Comparison of ENCODE assay signal across 20 cellular contexts in genomic region chr19:46761418-46761831, GRCh38. TPM values are rescaled to one million over a fixed set of nuclear protein-coding genes. Genes with fewer than 3 reads are reported as not detected.
DNase-seq lines count a peak whose midpoint lies in the region; ATAC-seq and TF ChIP-seq lines count a peak whose summit lies in the region.
"Had no signal": no experiment of that assay in that cellular context is flagged by ENCODE, and none has a peak within 500 bp of the region (broad histone marks: within the 10 kb centered on the region; RNA-seq: fewer than 3 reads in every experiment).

No MANE protein-coding gene starts in this region.

- H3K27me3 Mint-ChIP-seq in mesothelial cell of epicardium (ENCODE audit: low read depth): no peaks in the 10 kb centered on the region
- H3K27me3 Mint-ChIP-seq: activated CD4-positive, alpha-beta T cell treated with anti-CD3 and anti-CD28 coated beads for 36 hours; naive thymus-derived CD4-positive, alpha-beta T cell had no signal

- peaks cover 4% of the 10 kb centered on the region for H3K4me1 Mint-ChIP-seq in mesothelial cell of epicardium
- H3K4me1 Mint-ChIP-seq: activated CD4-positive, alpha-beta T cell treated with anti-CD3 and anti-CD28 coated beads for 36 hours had no signal

- peaks cover 4% of the 10 kb centered on the region for H3K36me3 ChIP-seq in adipocyte (ENCODE audit: control insufficient read depth, insufficient read depth, low read length, severe bottlenecking)
- peaks cover 14% of the 10 kb centered on the region for H3K36me3 ChIP-seq in WERI-Rb-1

- H3K27ac ChIP-seq in WERI-Rb-1: no peak overlapping the region

- DNase-seq in Daoy (ENCODE audit: low read depth): peak; percentile 35
- DNase-seq in adipocyte (ENCODE audit: low read depth): peak; percentile 54
- peak; percentile 84 for DNase-seq in fibroblast of the conjunctiva (ENCODE audit: low read depth)
- DNase-seq in skeletal muscle cell (ENCODE audit: low read depth): peak; percentile 54
- DNase-seq in mesothelial cell of epicardium (ENCODE audit: low spot score in 2 of 2, unreplicated experiment in 2 of 2): no peak
- DNase-seq in HuH-7 (ENCODE audit: low spot score): no peak
- DNase-seq in WERI-Rb-1: no peak
- DNase-seq: activated CD4-positive, alpha-beta T cell treated with anti-CD3 and anti-CD28 coated beads for 36 hours; activated naive CD4-positive, alpha-beta T cell treated with anti-CD3 and anti-CD28 coated beads for 36 hours; BE2C; effector CD4-positive, alpha-beta T cell; EL; naive thymus-derived CD4-positive, alpha-beta T cell; NCI-H1105; SHP77 treated with DMSO at 0.1 percent for 48 hours; stimulated activated CD4-positive, alpha-beta T cell treated with anti-CD3 and anti-CD28 coated beads, Interleukin-4, amount 100 ng/mL, for 1 hour; trophoblast cell had no signal

- H3K27me3 ChIP-seq in adipocyte (replicated peaks; ENCODE audit: control insufficient read depth, insufficient read depth, low read length): no peaks in the 10 kb centered on the region
- H3K27me3 ChIP-seq in WERI-Rb-1 (ENCODE audit: insufficient read depth, low read depth, severe bottlenecking): no peaks in the 10 kb centered on the region
- H3K27me3 ChIP-seq: BE2C had no signal

- peak overlapping the region; percentile 64 for H3K9ac ChIP-seq in adipocyte (ENCODE audit: low read length)

- H3K4me1 ChIP-seq in adipocyte (ENCODE audit: control insufficient read depth, insufficient read depth, low read length): peaks cover 27% of the 10 kb centered on the region
- H3K4me1 ChIP-seq: BE2C, HAP-1 had no signal

- H3K9me3 ChIP-seq in adipocyte (ENCODE audit: control insufficient read depth, low read length): no peaks in the 10 kb centered on the region
- H3K9me3 ChIP-seq in WERI-Rb-1 (ENCODE audit: severe bottlenecking): no peaks in the 10 kb centered on the region
- H3K9me3 ChIP-seq: BE2C, HAP-1 had no signal

- H3K36me3 Mint-ChIP-seq in mesothelial cell of epicardium: peaks cover 4% of the 10 kb centered on the region

- H3K9me3 Mint-ChIP-seq in mesothelial cell of epicardium: no peaks in the 10 kb centered on the region
- H3K9me3 Mint-ChIP-seq: activated naive CD4-positive, alpha-beta T cell treated with anti-CD3 and anti-CD28 coated beads for 36 hours; naive thymus-derived CD4-positive, alpha-beta T cell had no signal

- TF ChIP-seq CTCF in mesothelial cell of epicardium (IDR thresholded peaks at IDR 0.05; ENCODE audit: unreplicated experiment): no peak
- TF ChIP-seq CTCF in WERI-Rb-1 (IDR thresholded peaks at IDR 0.05; ENCODE audit: low read depth, low read length): no peak

- no peak overlapping the region for H3K4me3 ChIP-seq in adipocyte (ENCODE audit: low read length)
- H3K4me3 ChIP-seq in skeletal muscle cell (ENCODE audit: low read depth, low read length): no peak overlapping the region
- no peak overlapping the region for H3K4me3 ChIP-seq in WERI-Rb-1 (ENCODE audit: low read depth, low read length)
- H3K4me3 ChIP-seq: GM12878, HAP-1 had no signal

- H3K4me3 Mint-ChIP-seq in mesothelial cell of epicardium: no peak overlapping the region
- H3K4me3 Mint-ChIP-seq: activated CD4-positive, alpha-beta T cell treated with anti-CD3 and anti-CD28 coated beads for 36 hours; activated naive CD4-positive, alpha-beta T cell treated with anti-CD3 and anti-CD28 coated beads for 36 hours; naive thymus-derived CD4-positive, alpha-beta T cell had no signal

- no peak overlapping the region for H3K27ac Mint-ChIP-seq in mesothelial cell of epicardium
- H3K27ac Mint-ChIP-seq: activated CD4-positive, alpha-beta T cell treated with anti-CD3 and anti-CD28 coated beads for 36 hours; activated naive CD4-positive, alpha-beta T cell treated with anti-CD3 and anti-CD28 coated beads for 36 hours; naive thymus-derived CD4-positive, alpha-beta T cell had no signal

- ATAC-seq in GM18868 (IDR thresholded peaks at IDR 0.05; ENCODE audit: unreplicated experiment): no peak
- ATAC-seq: activated CD4-positive, alpha-beta T cell treated with anti-CD3 and anti-CD28 coated beads for 36 hours; GM12878; naive thymus-derived CD4-positive, alpha-beta T cell had no signal

RNA-seq across cellular contexts. Expression of gene STRN4, which starts 15.2 kb away (rescaled TPM):
- total RNA-seq in Daoy (2014; rRNA removed; shearing (Covaris generic)): 67.1 and 106 TPM in 2 replicates
- 122 to 126 TPM (median 124 TPM) in 3 replicates for total RNA-seq in mesothelial cell of epicardium

RNA-seq across cellular contexts. Expression of gene FKRP, which starts 15.6 kb away (rescaled TPM):
- 20.0 and 23.1 TPM in 2 replicates for total RNA-seq in Daoy (2014; rRNA removed; shearing (Covaris generic))
- total RNA-seq in mesothelial cell of epicardium: 34.3 to 40.6 TPM (median 37.0 TPM) in 3 replicates

RNA-seq across cellular contexts. Expression of gene SLC1A5, which starts 27.0 kb away (rescaled TPM):
- total RNA-seq in Daoy (2014; rRNA removed; shearing (Covaris generic)): 117 and 141 TPM in 2 replicates
- 45.3 to 49.3 TPM (median 48.4 TPM) in 3 replicates for total RNA-seq in mesothelial cell of epicardium

RNA-seq across cellular contexts. Expression of gene PRKD2, which starts 44.5 kb away (rescaled TPM):
- total RNA-seq in Daoy (2014; rRNA removed; shearing (Covaris generic)): 15.3 and 22.9 TPM in 2 replicates
- 73.7 to 75.9 TPM (median 74.7 TPM) in 3 replicates for total RNA-seq in mesothelial cell of epicardium

Comparison
In these comparisons a context has a peak if more than half of its experiments do, and no peak if none do; other contexts are left out.
1. DNase-seq: peak in Daoy (single experiment), adipocyte (single experiment), fibroblast of the conjunctiva (single experiment) and skeletal muscle cell (single experiment); none in mesothelial cell of epicardium (0 of 2), HuH-7 (single experiment) and WERI-Rb-1 (single experiment).